In the genomic region with DNA sequence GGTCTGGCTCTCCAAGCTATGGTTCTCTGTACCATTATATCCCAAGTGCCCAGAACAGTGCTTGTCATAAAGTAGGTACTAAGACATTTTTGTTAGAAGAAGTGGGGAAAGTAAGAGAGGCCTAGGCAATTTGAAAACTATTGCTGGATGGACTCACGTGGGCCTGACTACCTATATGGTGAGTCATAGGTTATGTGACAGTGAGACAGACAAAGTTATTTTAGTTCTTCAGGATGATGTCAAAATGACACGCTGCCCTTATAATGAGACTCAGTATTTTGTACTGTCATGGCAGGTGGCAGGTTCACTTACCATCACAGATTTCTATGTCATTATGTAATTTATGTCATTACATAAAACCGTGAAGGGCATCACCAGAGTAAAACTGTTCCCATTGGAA, we compare ENCODE assay signal across 20 cellular contexts. TPM values are rescaled to one million over a fixed set of nuclear protein-coding genes. Genes with fewer than 3 reads are reported as not detected.
A peak's percentile ranks its signal among the peaks of the same experiment; 100 is the strongest.
DNase-seq lines count a peak whose midpoint lies in the region; ATAC-seq, FAIRE-seq and TF ChIP-seq lines count a peak whose summit lies in the region.
"Had no signal": no experiment of that assay in that cellular context is flagged by ENCODE, and none has a peak within 500 bp of the region (broad histone marks: within the 10 kb centered on the region; RNA-seq: fewer than 3 reads in every experiment).

No MANE protein-coding gene starts in this region.

- ATAC-seq in left lobe of liver, result no peak
- ATAC-seq: right cardiac atrium had no signal

- no peak overlapping the region for H3K4me3 Mint-ChIP-seq in endodermal cell
- H3K4me3 Mint-ChIP-seq: CD14-positive monocyte; dendritic cell treated with granulocyte-macrophage colony-stimulating factor and Interleukin-4, amounts not matched to agents 40 ng/mL and 50 ng/mL, for 4 days; naive B cell had no signal

- H3K4me1 Mint-ChIP-seq in endodermal cell, result peaks cover 7% of the 10 kb centered on the region
- H3K4me1 Mint-ChIP-seq: CD14-positive monocyte had no signal

- H3K9me3 ChIP-seq in endodermal cell (ENCODE audit: control insufficient read depth, low read length) (no peaks in the 10 kb centered on the region), BE2C (no peaks in the 10 kb centered on the region)
- H3K9me3 ChIP-seq: gastrocnemius medialis had no signal

- H3K27ac Mint-ChIP-seq in endodermal cell, result no peak overlapping the region
- H3K27ac Mint-ChIP-seq: CD14-positive monocyte; dendritic cell treated with granulocyte-macrophage colony-stimulating factor and Interleukin-4, amounts not matched to agents 40 ng/mL and 50 ng/mL, for 4 days; naive B cell had no signal

- TF ChIP-seq POLR2A in H54 (IDR thresholded peaks at IDR 0.05; ENCODE audit: low read depth, low read length), result no peak

- no peaks in the 10 kb centered on the region for H3K27me3 Mint-ChIP-seq in endodermal cell (ENCODE audit: insufficient read depth)
- H3K27me3 Mint-ChIP-seq: dendritic cell treated with granulocyte-macrophage colony-stimulating factor and Interleukin-4, amounts not matched to agents 40 ng/mL and 50 ng/mL, for 4 days; naive B cell had no signal

- no peak overlapping the region for H3K9ac ChIP-seq in endodermal cell (ENCODE audit: extremely low read depth, low read length, poor library complexity, severe bottlenecking)

- H3K27ac ChIP-seq in endodermal cell (ENCODE audit: low read depth, low read length), result no peak overlapping the region
- H3K27ac ChIP-seq: gastrocnemius medialis had no signal

- H3K27me3 ChIP-seq in kidney epithelial cell (ENCODE audit: control insufficient read depth, insufficient read depth, low read length), result no peaks in the 10 kb centered on the region
- no peaks in the 10 kb centered on the region for H3K27me3 ChIP-seq in endodermal cell (ENCODE audit: control insufficient read depth, insufficient read depth, low read length, poor library complexity, severe bottlenecking)
- no peaks in the 10 kb centered on the region for H3K27me3 ChIP-seq in BE2C
- H3K27me3 ChIP-seq: gastrocnemius medialis had no signal

- no peaks in the 10 kb centered on the region for H3K4me1 ChIP-seq in endodermal cell (ENCODE audit: control insufficient read depth, insufficient read depth, low read length)
- no peaks in the 10 kb centered on the region for H3K4me1 ChIP-seq in BE2C
- H3K4me1 ChIP-seq: gastrocnemius medialis had no signal

- in situ Hi-C loops in astrocyte of the spinal cord (cut with HindIII; ENCODE audit: low sequenced_read_pairs), result loop anchor here (25.0 kb wide), 1 partner anchor 458 kb away; no protein-coding TSS in a partner anchor

- no peak overlapping the region for H3K4me3 ChIP-seq in astrocyte of the spinal cord (ENCODE audit: low read depth, low read length)
- no peak overlapping the region for H3K4me3 ChIP-seq in kidney epithelial cell (ENCODE audit: low read depth, low read length)
- H3K4me3 ChIP-seq in endodermal cell (ENCODE audit: low read length), result no peak overlapping the region
- no peak overlapping the region for H3K4me3 ChIP-seq in BE2C (ENCODE audit: low read depth, low read length)
- H3K4me3 ChIP-seq: gastrocnemius medialis had no signal

- H3K36me3 Mint-ChIP-seq in endodermal cell (ENCODE audit: low read depth), result peaks cover 38% of the 10 kb centered on the region

- H3K9me3 Mint-ChIP-seq in endodermal cell, result peaks cover 1% of the 10 kb centered on the region
- H3K9me3 Mint-ChIP-seq: CD14-positive monocyte; dendritic cell treated with granulocyte-macrophage colony-stimulating factor and Interleukin-4, amounts not matched to agents 40 ng/mL and 50 ng/mL, for 4 days; naive B cell had no signal

- peak; percentile 41 for DNase-seq in AG08396 (ENCODE audit: low spot score)
- DNase-seq in H54 (ENCODE audit: insufficient read length, low spot score), result peak; percentile 18
- peak; percentile 9 for DNase-seq in astrocyte of the spinal cord (ENCODE audit: low read depth, low spot score)
- DNase-seq in kidney epithelial cell (ENCODE audit: low read depth), result peak; percentile 31
- no peak for DNase-seq in T1000 (lab: John Stamatoyannopoulos, UW)
- DNase-seq in endodermal cell, result no peak
- no peak for DNase-seq in BE2C
- no peak for DNase-seq in left lobe of liver (ENCODE audit: low spot score)
- DNase-seq: gastrocnemius medialis; GDM1; naive B cell; NCI-H1436; NCI-H526 treated with DMSO at 0.1 percent for 48 hours; right cardiac atrium; stimulated activated CD4-positive, alpha-beta T cell treated with anti-CD3 and anti-CD28 coated beads, Interleukin-4, amount 100 ng/mL, for 24 hours; stimulated activated naive CD4-positive, alpha-beta T cell had no signal

- 82 to 100% methylated on average over 1 to 3 of the region's 3 CpGs for WGBS in endodermal cell (ENCODE audit: insufficient coverage in 1 of 2, insufficient read length in 1 of 2), 2 experiments

- TF ChIP-seq CTCF in astrocyte of the spinal cord (IDR thresholded peaks at IDR 0.05; ENCODE audit: low read depth, low read length), result no peak
- TF ChIP-seq CTCF in kidney epithelial cell (IDR thresholded peaks at IDR 0.05; ENCODE audit: insufficient read depth, low read length, poor library complexity, severe bottlenecking), result no peak
- TF ChIP-seq CTCF in endodermal cell (conservative IDR thresholded peaks at IDR 0.05), result no peak
- no peak for TF ChIP-seq CTCF in BE2C (IDR thresholded peaks at IDR 0.05; ENCODE audit: low read depth, low read length)

- peak; percentile 79 for FAIRE-seq in H54 (lab: Jason Lieb, UNC)
- FAIRE-seq: islet of Langerhans, TTC549 had no signal

- H3K36me3 ChIP-seq in kidney epithelial cell (ENCODE audit: control insufficient read depth, insufficient read depth, low read length) (peaks cover 1% of the 10 kb centered on the region), endodermal cell (ENCODE audit: control insufficient read depth, insufficient read depth, low read length) (peaks cover 24% of the 10 kb centered on the region), BE2C (no peaks in the 10 kb centered on the region)

RNA-seq across cellular contexts. Expression of a gene that starts 53.1 kb away (rescaled TPM):
- total RNA-seq in kidney epithelial cell (8.0 and 9.0 TPM in 2 replicates), endodermal cell (10 to 100 TPM; 15.3 to 30.3 TPM), left lobe of liver (4.8 TPM)
- 15.6 TPM for polyA plus RNA-seq in endodermal cell (2013, experiment 1 of 2)
- polyA plus RNA-seq in endodermal cell (2013, experiment 2 of 2), result 16.7 TPM
- 2.2 TPM for polyA plus RNA-seq in BE2C (2012; ENCODE audit: insufficient read depth, insufficient read length, low read depth)

Comparison
In these comparisons a context has a peak if more than half of its experiments do, and no peak if none do; other contexts are left out.
1. DNase-seq: peak in AG08396 (single experiment), H54 (single experiment), astrocyte of the spinal cord (single experiment) and kidney epithelial cell (single experiment); none in T1000 (single experiment), endodermal cell (single experiment), BE2C (single experiment) and left lobe of liver (single experiment).